ENCODE assay signal across 20 cellular contexts in the genomic region with DNA sequence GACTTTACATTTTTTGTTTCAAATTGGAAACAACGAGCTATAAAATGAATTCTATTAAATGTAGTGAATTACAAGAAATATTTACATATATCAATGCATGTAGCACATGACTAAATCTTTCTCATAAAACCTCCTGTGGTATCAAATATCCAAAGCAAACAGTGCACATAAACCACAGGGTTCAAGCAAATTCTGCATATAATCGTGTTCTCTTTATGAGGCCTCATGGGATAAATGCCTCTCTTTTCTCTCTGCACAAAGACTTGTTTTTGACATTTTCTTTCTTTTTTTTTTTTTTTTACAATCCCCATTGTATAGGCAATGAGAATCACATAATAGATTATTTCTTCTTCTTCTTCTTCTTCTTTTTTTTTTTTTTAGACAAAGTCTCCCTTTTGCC.
DNase-seq lines count a peak whose midpoint lies in the region.
"Had no signal": no experiment of that assay in that cellular context is flagged by ENCODE, and none has a peak within 500 bp of the region (broad histone marks: within the 10 kb centered on the region; RNA-seq: fewer than 3 reads in every experiment).

No MANE protein-coding gene starts in this region.

- in situ Hi-C loops in G401 (cut with HindIII; ENCODE audit: low sequenced_read_pairs), result no loop called here

- H3K27ac ChIP-seq in cingulate gyrus (ENCODE audit: low read depth, low read length), result peak overlapping the region; percentile 92
- H3K27ac ChIP-seq: 22Rv1, RWPE1 had no signal

- DNase-seq in DMS153 (lab: John Stamatoyannopoulos, UW) (peak; percentile 3), DMS153 treated with DMSO at 0.1 percent for 48 hours (lab: John Stamatoyannopoulos, UW; ENCODE audit: unreplicated experiment) (no peak), NCI-H526 (lab: John Stamatoyannopoulos, UW) (peak; percentile 31 to 61), putamen (ENCODE audit: low spot score) (peak; percentile 52), RKO (ENCODE audit: low spot score) (no peak), G401 (ENCODE audit: low spot score) (no peak)
- DNase-seq in activated effector memory CD4-positive, alpha-beta T cell treated with anti-CD3 and anti-CD28 coated beads, Interleukin-2, amount 50 U/mL, for 16 hours, result no peak
- DNase-seq: BE2C; Caco-2; CD4-positive, CD25-positive, alpha-beta regulatory T cell; GOT3; IMR-90; NCI-H1436; NCI-H2029 treated with DMSO at 0.1 percent for 48 hours; NCI-H2227 treated with DMSO at 0.1 percent for 48 hours; NCI-H774; SIG-M5 had no signal

Comparison
In these comparisons a context has a peak if more than half of its experiments do, and no peak if none do; other contexts are left out.
1. DNase-seq: peak in DMS153 (single experiment), NCI-H526 (2 of 2) and putamen (single experiment); none in DMS153 treated with DMSO at 0.1 percent for 48 hours (single experiment), RKO (single experiment), activated effector memory CD4-positive, alpha-beta T cell treated with anti-CD3 and anti-CD28 coated beads, Interleukin-2, amount 50 U/mL, for 16 hours (single experiment) and G401 (single experiment).